ENCODE assay signal across 10 cellular contexts in the genomic region with DNA sequence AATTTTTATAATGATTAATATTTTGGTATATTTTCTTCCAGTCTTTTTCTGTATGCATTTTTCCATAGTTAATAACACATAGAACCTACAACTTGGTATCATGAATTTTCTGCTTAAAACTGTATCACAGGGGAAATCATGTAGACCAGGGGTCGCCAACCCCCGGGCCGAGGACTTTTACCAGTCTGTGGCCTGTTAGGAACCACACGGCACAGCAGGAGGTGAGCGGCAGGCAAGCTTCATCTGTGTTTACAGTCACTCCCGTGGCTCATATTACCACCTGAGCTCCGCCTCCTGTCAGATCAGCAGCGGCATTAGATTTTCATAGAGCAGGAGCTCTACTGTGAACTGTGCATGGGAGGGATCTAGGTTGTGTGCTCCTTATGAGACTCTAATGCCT. TPM values are rescaled to one million over a fixed set of nuclear protein-coding genes. Genes with fewer than 3 reads are reported as not detected.
DNase-seq lines count a peak whose midpoint lies in the region; ATAC-seq and TF ChIP-seq lines count a peak whose summit lies in the region.
"Had no signal": no experiment of that assay in that cellular context is flagged by ENCODE, and none has a peak within 500 bp of the region (broad histone marks: within the 10 kb centered on the region; RNA-seq: fewer than 3 reads in every experiment).

No MANE protein-coding gene starts in this region.

- no peaks in the 10 kb centered on the region for H3K9me3 ChIP-seq in right cardiac atrium (ENCODE audit: control insufficient read depth, low read length)
- H3K9me3 ChIP-seq in heart right ventricle = no peaks in the 10 kb centered on the region

- ATAC-seq in right cardiac atrium = peak; percentile 36 to 48
- no peak for ATAC-seq in heart right ventricle
- peak; percentile 61 for ATAC-seq in foreskin keratinocyte

- H3K27ac ChIP-seq in right cardiac atrium (ENCODE audit: low read length) (no peak overlapping the region), heart right ventricle (no peak overlapping the region), foreskin keratinocyte (no peak overlapping the region), substantia nigra (ENCODE audit: low read depth, low read length, poor library complexity, severe bottlenecking) (no peak overlapping the region)
- H3K27ac ChIP-seq: cardiac muscle cell had no signal

- H3K4me1 ChIP-seq in right cardiac atrium (ENCODE audit: control insufficient read depth, insufficient read depth, low read length) (no peaks in the 10 kb centered on the region), heart right ventricle (peaks cover 0 to 4% (median 0%) of the 10 kb centered on the region in 9 donors), foreskin keratinocyte (peaks cover 15% of the 10 kb centered on the region)

- no peak overlapping the region for H3K4me3 ChIP-seq in right cardiac atrium (ENCODE audit: low read length)
- no peak overlapping the region for H3K4me3 ChIP-seq in heart right ventricle
- H3K4me3 ChIP-seq: cardiac muscle cell had no signal

- intact Hi-C loops in right cardiac atrium (cut with DNase I) = loop anchor here (10.0 kb wide), 2 partner anchors 261 to 401 kb away; partner anchors contain the start of gene CLDN11 (in 3 of the 4)
- intact Hi-C loops in heart right ventricle (cut with DNase I) = loop anchor here in 6 of 10 donors (10.0 kb wide), 3 partner anchors 261 to 501 kb away; no protein-coding TSS in a partner anchor

- TF ChIP-seq CTCF in heart right ventricle (IDR thresholded peaks at IDR 0.05) = no peak
- no peak for TF ChIP-seq CTCF in foreskin keratinocyte (conservative IDR thresholded peaks at IDR 0.05)

- H3K36me3 ChIP-seq in heart right ventricle = no peaks in the 10 kb centered on the region
- H3K36me3 ChIP-seq: cardiac muscle cell had no signal

- H3K27me3 ChIP-seq in right cardiac atrium (ENCODE audit: control insufficient read depth, insufficient read depth) = no peaks in the 10 kb centered on the region
- H3K27me3 ChIP-seq in heart right ventricle = no peaks in the 10 kb centered on the region
- H3K27me3 ChIP-seq in foreskin keratinocyte = no peaks in the 10 kb centered on the region
- H3K27me3 ChIP-seq: cardiac muscle cell had no signal

- DNase-seq in right cardiac atrium = no peak
- DNase-seq in heart right ventricle = no peak
- peak; percentile 81 to 92 for DNase-seq in NCI-H524 (lab: John Stamatoyannopoulos, UW)
- DNase-seq in foreskin keratinocyte = peak in 1 of 2 donors; percentile 22
- no peak for DNase-seq in germinal center (ENCODE audit: low spot score)
- DNase-seq in substantia nigra (lab: John Stamatoyannopoulos, UW) = no peak
- DNase-seq in stimulated activated CD4-positive, alpha-beta T cell treated with anti-CD3 and anti-CD28 coated beads, Interleukin-4, amount 100 ng/mL, for 4 hours = no peak
- no peak for DNase-seq in amygdala (lab: John Stamatoyannopoulos, UW)
- DNase-seq: nucleus accumbens had no signal

- 49% methylated on average over 8 of the region's 8 CpGs for WGBS in right cardiac atrium
- 49 to 50% methylated on average over 8 of the region's 8 CpGs for WGBS in heart right ventricle, 2 donors

RNA-seq across cellular contexts. Expression of gene RPL22L1, which starts 54.7 kb away (rescaled TPM):
- 10 to 100 TPM; 16.8 to 31.8 (median 18.8) TPM for total RNA-seq in right cardiac atrium
- 44.9 TPM for polyA plus RNA-seq in right cardiac atrium
- total RNA-seq in heart right ventricle = 10 to 100 TPM in 7 of 10 donors, 1 to 10 TPM in 3; 8.9 to 32.3 (median 11.8) TPM
- 10 to 100 TPM; 82.5 to 96.2 TPM for polyA plus RNA-seq in heart right ventricle
- total RNA-seq in foreskin keratinocyte = 290 and 331 TPM in 2 replicates
- polyA plus RNA-seq in foreskin keratinocyte = 508 and 570 TPM in 2 replicates

Comparison
In these comparisons a context has a peak if more than half of its experiments do, and no peak if none do; other contexts are left out.
1. ATAC-seq: peak in right cardiac atrium (2 of 2) and foreskin keratinocyte (single experiment); none in heart right ventricle (0 of 8).
2. DNase-seq: peak in NCI-H524 (2 of 2); none in right cardiac atrium (0 of 3), heart right ventricle (0 of 2), germinal center (single experiment), substantia nigra (0 of 49), stimulated activated CD4-positive, alpha-beta T cell treated with anti-CD3 and anti-CD28 coated beads, Interleukin-4, amount 100 ng/mL, for 4 hours (0 of 2) and amygdala (0 of 56).